ENCODE assay signal across 28 cellular contexts in genomic region chr13:94696171-94696570, GRCh38. TPM values are rescaled to one million over a fixed set of nuclear protein-coding genes. Genes with fewer than 3 reads are reported as not detected.
"Had no signal": no experiment of that assay in that cellular context is flagged by ENCODE, and none has a peak within 500 bp of the region (broad histone marks: within the 10 kb centered on the region; RNA-seq: fewer than 3 reads in every experiment).

No MANE protein-coding gene starts in this region.

- H3K4me1 Mint-ChIP-seq: activated CD4-positive, alpha-beta T cell treated with anti-CD3 and anti-CD28 coated beads, Interleukin-2, amount 10 ng/mL, durations not matched to agents 7 days and 5 days; T-cell had no signal

- H3K4me3 Mint-ChIP-seq: activated CD4-positive, alpha-beta memory T cell treated with anti-CD3 and anti-CD28 coated beads for 36 hours; activated CD4-positive, alpha-beta T cell treated with anti-CD3 and anti-CD28 coated beads, Interleukin-2, amount 10 ng/mL, durations not matched to agents 7 days and 5 days; activated T-cell treated with anti-CD3 and anti-CD28 coated beads, Interleukin-2, amount 50 U/mL, for 4 hours; T-cell had no signal

- H3K9ac ChIP-seq: KMS-11 had no signal

- ATAC-seq: activated naive CD4-positive, alpha-beta T cell treated with anti-CD3 and anti-CD28 coated beads, Interleukin-2, amount 50 U/mL, for 72 hours; activated T-cell treated with anti-CD3 and anti-CD28 coated beads, Interleukin-2, amount 50 U/mL, for 4 hours; T-cell had no signal

- FAIRE-seq: colon, RCC 7860, TTC549 had no signal

- H3K4me2 ChIP-seq: KMS-11 had no signal

- H3K9me3 Mint-ChIP-seq: activated CD4-positive, alpha-beta memory T cell treated with anti-CD3 and anti-CD28 coated beads for 36 hours; activated CD4-positive, alpha-beta T cell treated with anti-CD3 and anti-CD28 coated beads, Interleukin-2, amount 10 ng/mL, durations not matched to agents 7 days and 5 days; activated T-cell treated with anti-CD3 and anti-CD28 coated beads, Interleukin-2, amount 50 U/mL, for 4 hours; T-cell had no signal

- H3K27ac Mint-ChIP-seq: activated CD4-positive, alpha-beta memory T cell treated with anti-CD3 and anti-CD28 coated beads for 36 hours; activated CD4-positive, alpha-beta T cell treated with anti-CD3 and anti-CD28 coated beads, Interleukin-2, amount 10 ng/mL, durations not matched to agents 7 days and 5 days; activated naive CD4-positive, alpha-beta T cell treated with anti-CD3 and anti-CD28 coated beads, Interleukin-2, amount 50 U/mL, for 72 hours; T-cell had no signal

- H3K36me3 Mint-ChIP-seq: activated CD4-positive, alpha-beta memory T cell treated with anti-CD3 and anti-CD28 coated beads for 36 hours; T-cell had no signal

- DNase-seq: activated CD4-positive, alpha-beta memory T cell treated with anti-CD3 and anti-CD28 coated beads for 36 hours; activated CD4-positive, alpha-beta T cell treated with anti-CD3 and anti-CD28 coated beads, Interleukin-2, amount 10 ng/mL, durations not matched to agents 7 days and 5 days; activated CD4-positive, CD25-positive, alpha-beta regulatory T cell; activated CD8-positive, alpha-beta memory T cell treated with anti-CD3 and anti-CD28 coated beads for 24 hours; activated effector memory CD4-positive, alpha-beta T cell treated with anti-CD3 and anti-CD28 coated beads, Interleukin-2, amount 50 U/mL, for 16 hours; activated naive CD4-positive, alpha-beta T cell treated with Interleukin-2 at 50 U/mL for 16 hours; activated T-cell treated with anti-CD3 and anti-CD28 coated beads, Interleukin-2, amount 50 U/mL, for 4 hours; amygdala; cerebellar nuclear complex; MM.1S; NCI-H146; NCI-H187 treated with DMSO at 0.1 percent for 48 hours; NCI-H2081 treated with DMSO at 0.1 percent for 48 hours; NCI-H2171 treated with DMSO at 0.1 percent for 48 hours; NCI-H510A treated with DMSO at 0.1 percent for 48 hours; NCI-H69; NK-92 treated with Interleukin-12 subunit alpha and Interleukin-12 subunit beta, amount 100 ng/mL, for 24 hours; SHP77 treated with DMSO at 0.1 percent for 48 hours; T-cell; T-helper 2 cell; T1000 had no signal

- H3K27ac ChIP-seq: KMS-11, VCaP had no signal

RNA-seq across cellular contexts. Expression of gene SOX21, which starts 16.2 kb away (rescaled TPM):
- total RNA-seq: activated CD4-positive, alpha-beta memory T cell treated with anti-CD3 and anti-CD28 coated beads for 36 hours; activated CD4-positive, alpha-beta T cell treated with anti-CD3 and anti-CD28 coated beads, Interleukin-2, amount 10 ng/mL, durations not matched to agents 7 days and 5 days; activated naive CD4-positive, alpha-beta T cell treated with anti-CD3 and anti-CD28 coated beads, Interleukin-2, amount 50 U/mL, for 72 hours; activated T-cell treated with anti-CD3 and anti-CD28 coated beads, Interleukin-2, amount 50 U/mL, for 4 hours; cardiac septum; T-cell had no signal
